13 cellular contexts compared by ENCODE assay signal in genomic region chr3:172592898-172593669, GRCh38.
DNase-seq lines count a peak whose midpoint lies in the region; ATAC-seq and TF ChIP-seq lines count a peak whose summit lies in the region.
"Had no signal": no experiment of that assay in that cellular context is flagged by ENCODE, and none has a peak within 500 bp of the region (broad histone marks: within the 10 kb centered on the region; RNA-seq: fewer than 3 reads in every experiment).

No MANE protein-coding gene starts in this region.

- no peaks in the 10 kb centered on the region for H3K27me3 Mint-ChIP-seq in activated naive CD4-positive, alpha-beta T cell treated with anti-CD3 and anti-CD28 coated beads, Interleukin-2, amount 50 U/mL, for 24 hours
- H3K27me3 Mint-ChIP-seq in WTC11 (ENCODE audit: low read depth) = no peaks in the 10 kb centered on the region

- H3K4me3 ChIP-seq in DND-41 (ENCODE audit: low read depth in 1 of 2, low read length in 2 of 2) (no peak overlapping the region; a peak in 1 of 4 replicates), Loucy (ENCODE audit: low read length, poor library complexity, severe bottlenecking) (no peak overlapping the region), osteoblast (ENCODE audit: insufficient read depth, low read length) (no peak overlapping the region)
- H3K4me3 ChIP-seq: gastroesophageal sphincter, mucosa of descending colon, SJSA1, thoracic aorta had no signal

- H3F3A ChIP-seq in Loucy (ENCODE audit: low read depth) = no peaks in the 10 kb centered on the region

- no peaks in the 10 kb centered on the region for H3K79me2 ChIP-seq in DND-41 (ENCODE audit: insufficient read depth, low read length)
- no peaks in the 10 kb centered on the region for H3K79me2 ChIP-seq in Loucy (ENCODE audit: insufficient read depth, low read length)
- no peaks in the 10 kb centered on the region for H3K79me2 ChIP-seq in osteoblast (ENCODE audit: insufficient read depth, low read length)

- in situ Hi-C loops in GM13976 (cut with MboI; ENCODE audit: low sequenced_read_pairs, unreplicated experiment) = loop anchor here (10.0 kb wide), 1 partner anchor 108 kb away; no protein-coding TSS in a partner anchor

- peak overlapping the region; percentile 51 for H3K9ac ChIP-seq in DND-41 (ENCODE audit: low read depth, low read length)
- H3K9ac ChIP-seq in Loucy (ENCODE audit: low read depth, low read length, poor library complexity, severe bottlenecking) = no peak overlapping the region

- peak overlapping the region; percentile 8 for H3K4me3 Mint-ChIP-seq in activated naive CD4-positive, alpha-beta T cell treated with anti-CD3 and anti-CD28 coated beads, Interleukin-2, amount 50 U/mL, for 24 hours
- H3K4me3 Mint-ChIP-seq in WTC11 = no peak overlapping the region
- H3K4me3 Mint-ChIP-seq: endodermal cell had no signal

- peaks cover 76% of the 10 kb centered on the region for H3K4me1 Mint-ChIP-seq in activated naive CD4-positive, alpha-beta T cell treated with anti-CD3 and anti-CD28 coated beads, Interleukin-2, amount 50 U/mL, for 24 hours
- H3K4me1 Mint-ChIP-seq in WTC11 = no peaks in the 10 kb centered on the region

- H3K4me2 ChIP-seq in DND-41 (ENCODE audit: insufficient read depth, low read length) = peak overlapping the region; percentile 51
- H3K4me2 ChIP-seq in Loucy (ENCODE audit: low read depth, low read length, poor library complexity, severe bottlenecking) = no peak overlapping the region
- no peak overlapping the region for H3K4me2 ChIP-seq in osteoblast (ENCODE audit: insufficient read depth, low read length)

- H3K36me3 ChIP-seq in DND-41 (ENCODE audit: insufficient read depth, low read length) (no peaks in the 10 kb centered on the region), Loucy (ENCODE audit: insufficient read depth, low read length) (no peaks in the 10 kb centered on the region), osteoblast (ENCODE audit: insufficient read depth, low read length) (no peaks in the 10 kb centered on the region)
- H3K36me3 ChIP-seq: gastroesophageal sphincter, SJSA1, thoracic aorta had no signal

- no peaks in the 10 kb centered on the region for H3K9me3 ChIP-seq in DND-41 (ENCODE audit: insufficient read depth, low read length, severe bottlenecking)
- H3K9me3 ChIP-seq in Loucy (ENCODE audit: insufficient read depth, low read depth, low read length) = peaks cover 5% of the 10 kb centered on the region; the same call in 1 of the 2 replicates
- H3K9me3 ChIP-seq in osteoblast (ENCODE audit: low read depth, low read length) = no peaks in the 10 kb centered on the region
- H3K9me3 ChIP-seq: mucosa of descending colon, SJSA1, thoracic aorta had no signal

- H2AFZ ChIP-seq in DND-41 (ENCODE audit: low read depth, low read length) (0 out of 2 replicates have a peak overlapping the region, but pooled peaks have one; percentile 36), Loucy (ENCODE audit: low read length) (peak overlapping the region; percentile 51; the same call in 1 of the 2 replicates), osteoblast (ENCODE audit: low read length) (peak overlapping the region; percentile 39)

- H3K9me2 ChIP-seq in Loucy (replicated peaks; ENCODE audit: low read depth, low read length) = no peaks in the 10 kb centered on the region

- H3K27me3 ChIP-seq in DND-41 (ENCODE audit: insufficient read depth, low read length, poor library complexity) = no peaks in the 10 kb centered on the region
- no peaks in the 10 kb centered on the region for H3K27me3 ChIP-seq in Loucy (ENCODE audit: insufficient read depth, low read length, poor library complexity, severe bottlenecking)
- no peaks in the 10 kb centered on the region for H3K27me3 ChIP-seq in osteoblast (ENCODE audit: insufficient read depth, low read length)
- H3K27me3 ChIP-seq: gastroesophageal sphincter, SJSA1 had no signal

- no peaks in the 10 kb centered on the region for H4K20me1 ChIP-seq in DND-41 (ENCODE audit: insufficient read depth, low read length)
- H4K20me1 ChIP-seq in Loucy (ENCODE audit: insufficient read depth, low read length, poor library complexity, severe bottlenecking) = no peaks in the 10 kb centered on the region
- no peaks in the 10 kb centered on the region for H4K20me1 ChIP-seq in osteoblast (ENCODE audit: insufficient read depth, low read length)

- ATAC-seq in DND-41 (ENCODE audit: insufficient read depth, low read depth) (peak; percentile 15), WTC11 (no peak)
- ATAC-seq: gastroesophageal sphincter had no signal

- CTCF ChIA-PET in WTC11 (lab: Charles Lee) = interaction anchor here (0.6 kb wide), 1 partner anchor 9 kb away, joined by 3 read pairs; no protein-coding TSS in a partner anchor

- H3K36me3 Mint-ChIP-seq in activated naive CD4-positive, alpha-beta T cell treated with anti-CD3 and anti-CD28 coated beads, Interleukin-2, amount 50 U/mL, for 24 hours = peaks cover 13% of the 10 kb centered on the region
- no peaks in the 10 kb centered on the region for H3K36me3 Mint-ChIP-seq in WTC11

- peaks cover 14% of the 10 kb centered on the region for H3K9me3 Mint-ChIP-seq in activated naive CD4-positive, alpha-beta T cell treated with anti-CD3 and anti-CD28 coated beads, Interleukin-2, amount 50 U/mL, for 24 hours
- peaks cover 7% of the 10 kb centered on the region for H3K9me3 Mint-ChIP-seq in WTC11

- TF ChIP-seq CTCF in DND-41 (IDR thresholded peaks at IDR 0.05; ENCODE audit: borderline replicate concordance, extremely low read depth, low read length, poor library complexity, severe bottlenecking) (peak; percentile 24), Loucy (conservative IDR thresholded peaks at IDR 0.05; ENCODE audit: low read length) (no peak), osteoblast (IDR thresholded peaks at IDR 0.05; ENCODE audit: extremely low read depth, low read depth, low read length) (no peak), GM13976 (IDR thresholded peaks at IDR 0.05; ENCODE audit: borderline replicate concordance, control extremely low read depth, extremely low read depth, insufficient read depth, missing control alignments) (no peak), WTC11 (IDR thresholded peaks at IDR 0.05) (no peak)

- POLR2A ChIA-PET in WTC11 (lab: Charles Lee) = interaction anchor here (0.6 kb wide), 1 partner anchor 330 kb away, joined by 4 read pairs; no protein-coding TSS in a partner anchor

- H3K27ac ChIP-seq in DND-41 (ENCODE audit: low read length) (peak overlapping the region; percentile 94), osteoblast (ENCODE audit: low read depth, low read length) (no peak overlapping the region)
- H3K27ac ChIP-seq: gastroesophageal sphincter, thoracic aorta had no signal

- no peak overlapping the region for H3K27ac Mint-ChIP-seq in activated naive CD4-positive, alpha-beta T cell treated with anti-CD3 and anti-CD28 coated beads, Interleukin-2, amount 50 U/mL, for 24 hours
- no peak overlapping the region for H3K27ac Mint-ChIP-seq in WTC11

- H3K4me1 ChIP-seq in DND-41 (ENCODE audit: insufficient read depth, low read length) (peaks cover 82% of the 10 kb centered on the region), Loucy (ENCODE audit: insufficient read depth, low read length, poor library complexity, severe bottlenecking) (peaks cover 20% of the 10 kb centered on the region), osteoblast (ENCODE audit: insufficient read depth, low read length) (peaks cover 4% of the 10 kb centered on the region)

- peak; percentile 63 for DNase-seq in DND-41
- no peak for DNase-seq in osteoblast (ENCODE audit: insufficient read length, low spot score, missing footprints)
- no peak for DNase-seq in GM13976 (ENCODE audit: low spot score)
- DNase-seq in WTC11 (ENCODE audit: low spot score) = no peak
- DNase-seq in medulla oblongata (ENCODE audit: extremely low spot score) = no peak
- DNase-seq: endodermal cell, NCI-H1930 had no signal

TF ChIP-seq in WTC11, 78 proteins besides CTCF, POLR2A, EP300 and RAD21:
- TF ChIP-seq NFYB (CRISPR knock-in tag; conservative IDR thresholded peaks at IDR 0.05; ENCODE audit: low read depth) = no peak
